10 cellular contexts compared by ENCODE assay signal in genomic region chr14:46048127-46048526, GRCh38.
DNase-seq lines count a peak whose midpoint lies in the region; ATAC-seq, FAIRE-seq and TF ChIP-seq lines count a peak whose summit lies in the region.
"Had no signal": no experiment of that assay in that cellular context is flagged by ENCODE, and none has a peak within 500 bp of the region (broad histone marks: within the 10 kb centered on the region; RNA-seq: fewer than 3 reads in every experiment).

No MANE protein-coding gene starts in this region.

- H3K9me3 ChIP-seq in keratinocyte (ENCODE audit: control insufficient read depth, low read depth, low read length): no peaks in the 10 kb centered on the region
- H3K9me3 ChIP-seq: thoracic aorta had no signal

- peaks cover 3% of the 10 kb centered on the region for H3K4me1 ChIP-seq in keratinocyte (ENCODE audit: control insufficient read depth, extremely low read depth, insufficient read depth, low read length)

- peak; percentile 85 for FAIRE-seq in keratinocyte (lab: Jason Lieb, UNC)

- H4K20me1 ChIP-seq in keratinocyte (ENCODE audit: control insufficient read depth, extremely low read depth, insufficient read depth, low read length): no peaks in the 10 kb centered on the region

- no peaks in the 10 kb centered on the region for H3K27me3 ChIP-seq in keratinocyte (ENCODE audit: control insufficient read depth, extremely low read depth, insufficient read depth, low read length)

- ATAC-seq in HG02610 (IDR thresholded peaks at IDR 0.05; ENCODE audit: unreplicated experiment): no peak
- no peak for ATAC-seq in HG03460 (IDR thresholded peaks at IDR 0.05; ENCODE audit: unreplicated experiment)

- H2AFZ ChIP-seq in keratinocyte (ENCODE audit: control insufficient read depth, low read length): no peak overlapping the region

- TF ChIP-seq CTCF in keratinocyte (optimal IDR thresholded peaks at IDR 0.05 in 1 of 3, IDR thresholded peaks at IDR 0.05 in 1 of 3, conservative IDR thresholded peaks at IDR 0.05 in 1 of 3; ENCODE audit: extremely low read depth in 1 of 3, insufficient read depth in 2 of 3, low read length in 3 of 3): peak in 2 of 3 experiments; percentile 56 to 72

- H3K36me3 ChIP-seq in keratinocyte (ENCODE audit: control insufficient read depth in 2 of 2, extremely low read depth in 1 of 2, insufficient read depth in 2 of 2, low read length in 2 of 2): no peaks in the 10 kb centered on the region
- H3K36me3 ChIP-seq: thoracic aorta had no signal

- H3K4me2 ChIP-seq in keratinocyte (ENCODE audit: control insufficient read depth, extremely low read depth, insufficient read depth, low read depth, low read length): no peak overlapping the region

- no peak overlapping the region for H3K9ac ChIP-seq in keratinocyte (ENCODE audit: control insufficient read depth, extremely low read depth, insufficient read depth, low read length)

- dilution Hi-C loops in keratinocyte (cut with MboI; ENCODE audit: extremely low pct_ligation_motif_present, low sequenced_read_pairs): no loop called here

- no peak overlapping the region for H3K4me3 ChIP-seq in keratinocyte (ENCODE audit: control insufficient read depth in 2 of 3, extremely low read depth in 1 of 3, insufficient read depth in 2 of 3, low read depth in 1 of 3, low read length in 3 of 3)
- H3K4me3 ChIP-seq: thoracic aorta had no signal

- DNase-seq in EL: peak; percentile 87
- peak; percentile 33 for DNase-seq in HK-2 (ENCODE audit: unreplicated experiment)
- peak; percentile 5 to 13 for DNase-seq in SW 1271 (lab: John Stamatoyannopoulos, UW)
- peak; percentile 66 for DNase-seq in keratinocyte (ENCODE audit: low read depth, low spot score)
- no peak for DNase-seq in caudate nucleus (lab: John Stamatoyannopoulos, UW)
- DNase-seq in midbrain (lab: John Stamatoyannopoulos, UW): no peak
- DNase-seq: amygdala had no signal

- H3K27ac ChIP-seq in keratinocyte (ENCODE audit: control insufficient read depth, insufficient read depth, low read length) (no peak overlapping the region), caudate nucleus (ENCODE audit: low read depth, low read length) (no peak overlapping the region)
- H3K27ac ChIP-seq: thoracic aorta had no signal

- no peaks in the 10 kb centered on the region for H3K9me1 ChIP-seq in keratinocyte (ENCODE audit: control insufficient read depth, extremely low read depth, insufficient read depth, low read length)

- no peaks in the 10 kb centered on the region for H3K79me2 ChIP-seq in keratinocyte (ENCODE audit: control insufficient read depth, insufficient read depth, low read length)

Comparison
In these comparisons a context has a peak if more than half of its experiments do, and no peak if none do; other contexts are left out.
1. DNase-seq: peak in EL (single experiment), HK-2 (single experiment), SW 1271 (2 of 2) and keratinocyte (single experiment); none in caudate nucleus (0 of 61) and midbrain (single experiment).